Comparison of ENCODE assay signal across 26 cellular contexts in genomic region chr15:61720197-61720596, GRCh38.
"Had no signal": no experiment of that assay in that cellular context is flagged by ENCODE, and none has a peak within 500 bp of the region (broad histone marks: within the 10 kb centered on the region; RNA-seq: fewer than 3 reads in every experiment).

No MANE protein-coding gene starts in this region.

- ATAC-seq: activated naive CD4-positive, alpha-beta T cell treated with anti-CD3 and anti-CD28 coated beads, Interleukin-2, amount 50 U/mL, for 72 hours; activated naive CD8-positive, alpha-beta T cell treated with anti-CD3 and anti-CD28 coated beads, Interleukin-2, amount 50 U/mL, for 24 hours; activated T-cell treated with anti-CD3 and anti-CD28 coated beads, Interleukin-2, amount 50 U/mL, for 4 hours; body of pancreas; T-cell had no signal

- H3K4me1 ChIP-seq: ascending aorta, body of pancreas had no signal

- H3K4me2 ChIP-seq: KMS-11, PC-9 had no signal

- DNase-seq: activated B cell treated with CpG ODN at 0.5 μM for 24 hours; activated CD4-positive, alpha-beta memory T cell treated with anti-CD3 and anti-CD28 coated beads for 36 hours; activated CD4-positive, alpha-beta T cell treated with anti-CD3 and anti-CD28 coated beads, Interleukin-2, amount 10 ng/mL, durations not matched to agents 7 days and 5 days; activated CD8-positive, alpha-beta memory T cell treated with anti-CD3 and anti-CD28 coated beads for 24 hours; activated effector memory CD4-positive, alpha-beta T cell treated with anti-CD3 and anti-CD28 coated beads, Interleukin-2, amount 50 U/mL, for 16 hours; activated naive CD4-positive, alpha-beta T cell treated with Interleukin-2 at 50 U/mL for 16 hours; activated naive CD8-positive, alpha-beta T cell treated with anti-CD3 and anti-CD28 coated beads, Interleukin-2, amount 50 U/mL, for 24 hours; activated T-cell treated with anti-CD3 and anti-CD28 coated beads, Interleukin-2, amount 50 U/mL, for 4 hours; amniotic stem cell; body of pancreas; MV-4-11; NCI-H1092 treated with DMSO at 0.1 percent for 48 hours; NCI-H1417 treated with DMSO at 0.1 percent for 48 hours; NCI-H1694; NCI-H2029; NCI-H446; NCI-H524; PC-9; T-cell; T-helper 2 cell; T1000 had no signal

- H3K27me3 ChIP-seq: ascending aorta, body of pancreas had no signal

- FAIRE-seq: TTC549 had no signal

- H2AFZ ChIP-seq: PC-9 had no signal

- H3K9ac ChIP-seq: KMS-11 had no signal

- H3K36me3 ChIP-seq: ascending aorta had no signal

- H3K4me3 ChIP-seq: ascending aorta, body of pancreas, PC-9, SK-N-MC had no signal

- H3K9me3 ChIP-seq: ascending aorta, body of pancreas had no signal

- H3K27ac ChIP-seq: ascending aorta, body of pancreas, KMS-11, PC-9, SK-N-MC had no signal
